Comparison of ENCODE assay signal across 8 cellular contexts in the genomic region with DNA sequence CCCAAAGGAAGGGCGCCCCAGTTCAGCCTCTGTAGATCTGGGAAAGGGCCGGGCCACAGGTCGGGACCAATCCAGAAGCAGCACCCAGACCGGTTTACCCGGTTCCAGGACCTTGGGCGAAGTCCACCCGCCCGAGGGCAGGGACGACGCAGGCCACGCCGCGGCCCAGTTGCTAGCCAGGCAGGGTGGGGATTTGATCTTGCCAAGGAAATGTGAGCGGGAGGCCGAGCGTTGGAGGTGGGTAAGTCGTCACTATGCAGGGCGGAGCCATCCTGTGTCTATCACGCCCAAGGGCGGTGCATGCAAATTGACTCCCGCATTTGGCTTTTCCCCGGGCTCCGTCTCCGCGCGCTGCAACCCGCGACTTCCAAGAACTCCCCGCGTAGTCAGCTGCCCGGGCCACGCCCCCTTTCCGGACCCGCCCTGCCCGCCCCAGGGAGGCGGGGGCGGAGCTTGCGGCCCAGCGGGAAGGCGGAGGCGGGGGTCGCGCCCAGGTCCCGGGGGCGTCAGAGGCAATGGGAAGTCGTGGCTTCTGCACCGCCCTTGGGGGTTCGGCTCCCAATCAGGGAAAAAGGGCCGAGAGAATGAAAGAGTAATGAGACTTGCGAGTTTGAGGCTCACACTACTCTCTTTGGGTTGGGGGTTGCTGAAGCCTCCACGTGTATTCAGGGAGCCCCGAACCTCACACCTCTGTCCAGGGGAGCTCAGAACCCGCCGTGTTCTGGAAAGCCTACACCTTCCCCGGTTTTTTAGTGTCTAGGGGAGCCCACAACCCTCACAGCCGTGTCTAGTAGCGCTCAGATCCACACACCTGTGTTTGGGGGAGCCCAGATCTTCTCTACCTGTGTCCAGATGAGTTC. TPM values are rescaled to one million over a fixed set of nuclear protein-coding genes. Genes with fewer than 3 reads are reported as not detected.
DNase-seq lines count a peak whose midpoint lies in the region; ATAC-seq and TF ChIP-seq lines count a peak whose summit lies in the region.

No MANE protein-coding gene starts in this region.

- peak overlapping the region; percentile 98 for H3K27ac Mint-ChIP-seq in chondrocyte (ENCODE audit: unreplicated experiment)

- H3K4me1 Mint-ChIP-seq in chondrocyte (ENCODE audit: low read depth), result peaks cover 51% of the 10 kb centered on the region

- peak overlapping the region; percentile 55 for H3K4me3 Mint-ChIP-seq in chondrocyte (ENCODE audit: unreplicated experiment)

- no peaks in the 10 kb centered on the region for H3K9me3 Mint-ChIP-seq in chondrocyte (ENCODE audit: low read depth)

- TF ChIP-seq CTCF in chondrocyte (IDR thresholded peaks at IDR 0.05), result no peak

- H3K36me3 Mint-ChIP-seq in chondrocyte (ENCODE audit: low read depth), result no peaks in the 10 kb centered on the region

- DNase-seq in ELF-1 (ENCODE audit: low read depth, low spot score) (peak; percentile 99), NCI-H446 treated with DMSO at 0.1 percent for 48 hours (lab: John Stamatoyannopoulos, UW) (peak; percentile 58), chondrocyte (ENCODE audit: low spot score) (no peak), kidney tubule cell (ENCODE audit: low spot score) (peak; percentile 97)
- peak; percentile 81 to 91 for DNase-seq in activated CD4-positive, alpha-beta T cell treated with anti-CD3 and anti-CD28 coated beads for 24 hours (ENCODE audit: low read depth in 2 of 2)
- peak; percentile 97 for DNase-seq in stimulated activated CD4-positive, alpha-beta T cell treated with anti-CD3 and anti-CD28 coated beads, Interleukin-15, amount 100 ng/mL, for 24 hours

- H3K27me3 Mint-ChIP-seq in chondrocyte (ENCODE audit: low read depth), result no peaks in the 10 kb centered on the region

- ATAC-seq in HG02970 (IDR thresholded peaks at IDR 0.05; ENCODE audit: low FRiP score, unreplicated experiment) (peak; percentile 44), GM21390 (IDR thresholded peaks at IDR 0.05; ENCODE audit: unreplicated experiment) (no peak)

RNA-seq across cellular contexts. Expression of a gene that starts 12.8 kb away (rescaled TPM):
- total RNA-seq in chondrocyte, result 38.4 to 67.1 TPM (median 58.5 TPM) in 3 replicates

RNA-seq across cellular contexts. Expression of a gene that starts 12.8 kb away (rescaled TPM):
- 42.9 to 53.0 TPM (median 45.6 TPM) in 3 replicates for total RNA-seq in chondrocyte

RNA-seq across cellular contexts. Expression of a gene that starts 44.9 kb away (rescaled TPM):
- 45.2 to 49.5 TPM (median 47.3 TPM) in 3 replicates for total RNA-seq in chondrocyte

RNA-seq across cellular contexts. Expression of a gene that starts 46.4 kb away (rescaled TPM):
- 25.4 to 35.8 TPM (median 28.9 TPM) in 3 replicates for total RNA-seq in chondrocyte
